ENCODE assay signal across 7 cellular contexts in genomic region chr11:75667831-75668507, GRCh38. TPM values are rescaled to one million over a fixed set of nuclear protein-coding genes. Genes with fewer than 3 reads are reported as not detected.
DNase-seq lines count a peak whose midpoint lies in the region; ATAC-seq and TF ChIP-seq lines count a peak whose summit lies in the region.

No MANE protein-coding gene starts in this region.

- peak; percentile 56 to 60 for ATAC-seq in naive thymus-derived CD8-positive, alpha-beta T cell
- no peak for ATAC-seq in GM18505 (IDR thresholded peaks at IDR 0.05; ENCODE audit: unreplicated experiment)
- ATAC-seq in GM19351 (IDR thresholded peaks at IDR 0.05; ENCODE audit: unreplicated experiment) = no peak

- TF ChIP-seq POLR2A in GM18505 (IDR thresholded peaks at IDR 0.05; ENCODE audit: borderline replicate concordance, extremely low read depth, insufficient read depth, insufficient read length) = no peak

- no peaks in the 10 kb centered on the region; the same call in 1 of the 2 replicates for H3K27me3 ChIP-seq in GM06990 (replicated peaks; ENCODE audit: control insufficient read depth, insufficient read depth, low read length)

- TF ChIP-seq CTCF in GM06990 (IDR thresholded peaks at IDR 0.05; ENCODE audit: insufficient read depth, low read length, poor library complexity, severe bottlenecking) (no peak), fibroblast of villous mesenchyme (IDR thresholded peaks at IDR 0.05; ENCODE audit: insufficient read depth, low read depth, low read length) (no peak)

- peaks cover 52 to 78% (median 68%) of the 10 kb centered on the region in 5 donors for H3K27me3 Mint-ChIP-seq in naive thymus-derived CD8-positive, alpha-beta T cell

- peak overlapping the region; percentile 75 to 89 (median 84) for H3K4me3 Mint-ChIP-seq in naive thymus-derived CD8-positive, alpha-beta T cell

- H3K4me3 ChIP-seq in GM06990 (replicated peaks; ENCODE audit: low read depth, low read length) = peak overlapping the region; percentile 50
- H3K4me3 ChIP-seq in fibroblast of villous mesenchyme (ENCODE audit: low read depth, low read length) = peak overlapping the region; percentile 41

- no peak overlapping the region for H3K27ac Mint-ChIP-seq in naive thymus-derived CD8-positive, alpha-beta T cell

- peaks cover 0 to 15% (median 0%) of the 10 kb centered on the region in 3 donors for H3K36me3 Mint-ChIP-seq in naive thymus-derived CD8-positive, alpha-beta T cell

- H3K4me1 Mint-ChIP-seq in naive thymus-derived CD8-positive, alpha-beta T cell = peaks cover 10 to 14% (median 13%) of the 10 kb centered on the region in 4 donors

- H3K9me3 Mint-ChIP-seq in naive thymus-derived CD8-positive, alpha-beta T cell = peaks cover 0 to 9% (median 0%) of the 10 kb centered on the region in 9 donors

- DNase-seq in GM06990 (ENCODE audit: extremely low read depth, insufficient read length) (peak; percentile 58), NCI-H1092 (lab: John Stamatoyannopoulos, UW) (peak; percentile 85), fibroblast of villous mesenchyme (ENCODE audit: low read depth) (no peak)
- DNase-seq in activated CD8-positive, alpha-beta memory T cell treated with anti-CD3 and anti-CD28 coated beads, Interleukin-2, amount 50 U/mL, for 48 hours = peak; percentile 63
- DNase-seq in naive thymus-derived CD8-positive, alpha-beta T cell = peak in 4 of 10 donors; percentile 4 to 28 (median 18)

- no peaks in the 10 kb centered on the region for H3K36me3 ChIP-seq in GM06990 (ENCODE audit: control insufficient read depth, insufficient read depth, low read length)

- POLR2A ChIA-PET in naive thymus-derived CD8-positive, alpha-beta T cell (lab: Charles Lee) = no interaction called here

RNA-seq across cellular contexts. Expression of gene MAP6, which starts 0.9 kb away (rescaled TPM):
- total RNA-seq in fibroblast of villous mesenchyme = 2.9 and 3.0 TPM in 2 replicates
- not detected for total RNA-seq in naive thymus-derived CD8-positive, alpha-beta T cell
- polyA plus RNA-seq in naive thymus-derived CD8-positive, alpha-beta T cell = not detected

RNA-seq across cellular contexts. Expression of gene MOGAT2, which starts 49.7 kb away (rescaled TPM):
- total RNA-seq in fibroblast of villous mesenchyme = not detected in 2 replicates
- not detected for total RNA-seq in naive thymus-derived CD8-positive, alpha-beta T cell
- polyA plus RNA-seq in naive thymus-derived CD8-positive, alpha-beta T cell = not detected

Comparison
In these comparisons a context has a peak if more than half of its experiments do, and no peak if none do; other contexts are left out.
1. ATAC-seq: peak in naive thymus-derived CD8-positive, alpha-beta T cell (2 of 2); none in GM18505 (single experiment) and GM19351 (single experiment).